Comparison of ENCODE assay signal across 1 cellular context in genomic region chr15:58736244-58736643, GRCh38.
A peak's percentile ranks its signal among the peaks of the same experiment; 100 is the strongest.
TF ChIP-seq lines count a peak whose summit lies in the region.

No MANE protein-coding gene starts in this region.

TF ChIP-seq in K562, 482 proteins besides CTCF, POLR2A, EP300 and RAD21:
- no peak for TF ChIP-seq CUX1 (CRISPR knock-in tag; IDR thresholded peaks at IDR 0.05)
- TF ChIP-seq ZNF316 (IDR thresholded peaks at IDR 0.05), result 0 out of 2 replicates have a peak, but pooled peaks have one; percentile 8
